ENCODE assay signal across 17 cellular contexts in the genomic region with DNA sequence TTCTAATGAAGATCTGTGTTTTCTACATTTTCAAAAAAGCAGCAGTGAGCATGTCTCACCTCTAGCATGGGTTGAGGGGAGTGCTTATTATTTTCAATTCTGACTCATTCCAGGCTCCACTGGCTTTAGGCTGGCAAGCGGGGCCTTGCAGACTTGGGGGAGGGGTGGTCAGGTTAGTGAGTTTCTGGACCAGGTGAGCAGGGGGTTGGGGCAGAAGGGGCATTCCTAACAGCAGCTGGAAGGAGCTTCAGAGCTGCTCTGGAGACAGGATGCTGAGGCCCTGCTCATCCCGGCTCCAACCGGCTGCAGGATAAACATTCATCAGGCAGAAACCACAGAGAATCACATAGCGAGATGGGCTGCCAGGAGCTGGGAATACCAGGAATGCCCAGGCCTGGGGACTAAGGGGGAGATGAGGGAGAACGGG. TPM values are rescaled to one million over a fixed set of nuclear protein-coding genes. Genes with fewer than 3 reads are reported as not detected.
DNase-seq lines count a peak whose midpoint lies in the region; ATAC-seq and TF ChIP-seq lines count a peak whose summit lies in the region.
"Had no signal": no experiment of that assay in that cellular context is flagged by ENCODE, and none has a peak within 500 bp of the region (broad histone marks: within the 10 kb centered on the region; RNA-seq: fewer than 3 reads in every experiment).

No MANE protein-coding gene starts in this region.

- H3K79me2 ChIP-seq in mesendoderm (ENCODE audit: control insufficient read depth, insufficient read depth, low read length) = no peaks in the 10 kb centered on the region

- no peaks in the 10 kb centered on the region for H3K27me3 Mint-ChIP-seq in Calu3 (ENCODE audit: unreplicated experiment)

- no peak overlapping the region for H3K9ac ChIP-seq in mesendoderm (ENCODE audit: low read length)
- H3K9ac ChIP-seq: BLaER1 had no signal

- no peaks in the 10 kb centered on the region for H3K36me3 Mint-ChIP-seq in Calu3 (ENCODE audit: insufficient read depth, unreplicated experiment)

- H2BK5ac ChIP-seq in mesendoderm (ENCODE audit: low read length) = no peak overlapping the region

- H3K4ac ChIP-seq in mesendoderm (ENCODE audit: low read depth, low read length) = no peak overlapping the region

- H3K36me3 ChIP-seq in mesendoderm (ENCODE audit: control insufficient read depth, insufficient read depth, low read length) (no peaks in the 10 kb centered on the region), ascending aorta (no peaks in the 10 kb centered on the region)
- H3K36me3 ChIP-seq: BLaER1, vagina had no signal

- H3K4me1 Mint-ChIP-seq in Calu3 (ENCODE audit: low read depth, unreplicated experiment) = peaks cover 86% of the 10 kb centered on the region
- H3K4me1 Mint-ChIP-seq: activated CD4-positive, alpha-beta memory T cell treated with anti-CD3 and anti-CD28 coated beads, Interleukin-2, amount 10 ng/mL, durations not matched to agents 7 days and 5 days; neural crest cell had no signal

- no peak overlapping the region for H3K23ac ChIP-seq in mesendoderm (ENCODE audit: low read length)

- no peak for TF ChIP-seq CTCF in Calu3 (IDR thresholded peaks at IDR 0.05; ENCODE audit: unreplicated experiment)
- no peak for TF ChIP-seq CTCF in ascending aorta (IDR thresholded peaks at IDR 0.05)

- no peak overlapping the region for H4K5ac ChIP-seq in mesendoderm (ENCODE audit: low read length)

- H3K4me2 ChIP-seq in mesendoderm (ENCODE audit: low read length) = no peak overlapping the region
- H3K4me2 ChIP-seq: BLaER1 had no signal

- no peak overlapping the region for H3K4me3 Mint-ChIP-seq in Calu3 (ENCODE audit: low read depth, unreplicated experiment)
- H3K4me3 Mint-ChIP-seq: activated CD4-positive, alpha-beta memory T cell treated with anti-CD3 and anti-CD28 coated beads, Interleukin-2, amount 10 ng/mL, durations not matched to agents 7 days and 5 days; neural crest cell had no signal

- H3K9me3 ChIP-seq in ascending aorta = no peaks in the 10 kb centered on the region
- H3K9me3 ChIP-seq: BLaER1, vagina had no signal

- H3K79me1 ChIP-seq in mesendoderm (ENCODE audit: low read length) = no peaks in the 10 kb centered on the region

- no peak overlapping the region for H3K56ac ChIP-seq in mesendoderm (ENCODE audit: low read length)

- H3K27ac ChIP-seq in mesendoderm (ENCODE audit: low read depth, low read length) = no peak overlapping the region
- no peak overlapping the region for H3K27ac ChIP-seq in ascending aorta
- H3K27ac ChIP-seq: BLaER1, vagina had no signal

- H2BK15ac ChIP-seq in mesendoderm (replicated peaks; ENCODE audit: low read depth) = no peak overlapping the region

- H3K4me3 ChIP-seq in mesendoderm (ENCODE audit: low read length) = no peak overlapping the region
- no peak overlapping the region for H3K4me3 ChIP-seq in ascending aorta
- H3K4me3 ChIP-seq: BLaER1, vagina had no signal

- H3K27ac Mint-ChIP-seq in Calu3 (ENCODE audit: unreplicated experiment) = no peak overlapping the region
- H3K27ac Mint-ChIP-seq: activated CD4-positive, alpha-beta memory T cell treated with anti-CD3 and anti-CD28 coated beads, Interleukin-2, amount 10 ng/mL, durations not matched to agents 7 days and 5 days had no signal

- ATAC-seq in HG02840 (IDR thresholded peaks at IDR 0.05; ENCODE audit: low FRiP score, unreplicated experiment) = no peak

- DNase-seq in AG08396 (ENCODE audit: low spot score) = peak; percentile 49
- DNase-seq in HK-2 (ENCODE audit: unreplicated experiment) = peak; percentile 60
- peak; percentile 69 for DNase-seq in astrocyte of the hippocampus (ENCODE audit: low read depth, low spot score)
- peak; percentile 57 for DNase-seq in mesendoderm
- DNase-seq in Calu3 = no peak
- DNase-seq in iPS-NIHi11 (ENCODE audit: low spot score) = no peak
- no peak for DNase-seq in ascending aorta (ENCODE audit: low spot score in 2 of 2)
- DNase-seq: activated CD4-positive, alpha-beta memory T cell treated with anti-CD3 and anti-CD28 coated beads, Interleukin-2, amount 10 ng/mL, durations not matched to agents 7 days and 5 days; activated naive CD4-positive, alpha-beta T cell treated with Interleukin-2 at 50 U/mL for 16 hours; GOT3; NCI-H187 had no signal

- no peak overlapping the region for H3K18ac ChIP-seq in mesendoderm (ENCODE audit: low read length)

- no peaks in the 10 kb centered on the region for H3K9me3 Mint-ChIP-seq in Calu3 (ENCODE audit: low read depth, unreplicated experiment)
- H3K9me3 Mint-ChIP-seq: activated CD4-positive, alpha-beta memory T cell treated with anti-CD3 and anti-CD28 coated beads, Interleukin-2, amount 10 ng/mL, durations not matched to agents 7 days and 5 days; neural crest cell had no signal

- no TSS peak for BruUV-seq in Calu3 (replicated peaks; lab: Mats Ljungman, UMichigan)

- intact Hi-C loops in Calu3 (cut with micrococcal nuclease; ENCODE audit: unreplicated experiment) = no loop called here
- intact Hi-C loops in ascending aorta (cut with DNase I) = no loop called here

- no peak overlapping the region for H2BK120ac ChIP-seq in mesendoderm (ENCODE audit: low read depth, low read length)

- no CpG with 5 or more reads among the region's 5 CpGs for WGBS in mesendoderm (ENCODE audit: extremely low coverage, insufficient coverage, low lambda C conversion rate)

- H4K8ac ChIP-seq in mesendoderm (ENCODE audit: low read depth, low read length) = no peak overlapping the region

- no peak overlapping the region for H2AK5ac ChIP-seq in mesendoderm (ENCODE audit: low read length)

- CTCF ChIA-PET in Calu3 (lab: Charles Lee) = interaction anchor here (0.6 to 1.2 kb wide), 3 partner anchors 10 to 631 kb away, joined by 3 to 4 read pairs (median 4); no protein-coding TSS in a partner anchor

- H3K4me1 ChIP-seq in mesendoderm (ENCODE audit: control insufficient read depth, low read depth, low read length) (peaks cover 23% of the 10 kb centered on the region), ascending aorta (no peaks in the 10 kb centered on the region)
- H3K4me1 ChIP-seq: BLaER1 had no signal

- H3K27me3 ChIP-seq in mesendoderm (ENCODE audit: insufficient read depth, low read length, poor library complexity) = no peaks in the 10 kb centered on the region
- no peaks in the 10 kb centered on the region for H3K27me3 ChIP-seq in ascending aorta
- H3K27me3 ChIP-seq: BLaER1, vagina had no signal

RNA-seq across cellular contexts. Expression of gene KRT19, which starts 10.5 kb away (rescaled TPM):
- polyA plus RNA-seq in mesendoderm (2013, experiment 1 of 2) = 114 TPM
- 115 TPM for polyA plus RNA-seq in mesendoderm (2013, experiment 2 of 2)
- total RNA-seq in Calu3 (2022) (2,554 and 3,048 TPM in 2 replicates), ascending aorta (1.4 TPM)
- total RNA-seq: activated CD4-positive, alpha-beta memory T cell treated with anti-CD3 and anti-CD28 coated beads, Interleukin-2, amount 10 ng/mL, durations not matched to agents 7 days and 5 days; T-helper 2 cell treated with Interferon-gamma antibody and Interleukin-4, amounts not matched to agents 100 ng/mL and 5 ng/mL, for 36 hours had no signal

RNA-seq across cellular contexts. Expression of gene KRT15, which starts 19.9 kb away (rescaled TPM):
- polyA plus RNA-seq in mesendoderm (2013, experiment 1 of 2) = 0.15 TPM
- 0.21 TPM for polyA plus RNA-seq in mesendoderm (2013, experiment 2 of 2)
- 83.0 and 86.8 TPM in 2 replicates for total RNA-seq in Calu3 (2022)
- total RNA-seq in ascending aorta = 0.32 TPM
- total RNA-seq: activated CD4-positive, alpha-beta memory T cell treated with anti-CD3 and anti-CD28 coated beads, Interleukin-2, amount 10 ng/mL, durations not matched to agents 7 days and 5 days; neural crest cell; T-helper 2 cell treated with Interferon-gamma antibody and Interleukin-4, amounts not matched to agents 100 ng/mL and 5 ng/mL, for 36 hours had no signal

RNA-seq across cellular contexts. Expression of gene KRT13, which starts 33.2 kb away (rescaled TPM):
- not detected for polyA plus RNA-seq in mesendoderm (2013, experiment 1 of 2)
- not detected for polyA plus RNA-seq in mesendoderm (2013, experiment 2 of 2)
- 45.7 and 323 TPM in 2 replicates for total RNA-seq in Calu3 (2022)
- total RNA-seq in ascending aorta = 1.9 TPM
- total RNA-seq: activated CD4-positive, alpha-beta memory T cell treated with anti-CD3 and anti-CD28 coated beads, Interleukin-2, amount 10 ng/mL, durations not matched to agents 7 days and 5 days; fibroblast of lung; neural crest cell; T-helper 2 cell treated with Interferon-gamma antibody and Interleukin-4, amounts not matched to agents 100 ng/mL and 5 ng/mL, for 36 hours had no signal
- polyA plus RNA-seq: fibroblast of lung had no signal

RNA-seq across cellular contexts. Expression of gene KRT9, which starts 33.3 kb away (rescaled TPM):
- not detected for polyA plus RNA-seq in mesendoderm (2013, experiment 1 of 2)
- 0.03 TPM for polyA plus RNA-seq in mesendoderm (2013, experiment 2 of 2)
- total RNA-seq in Calu3 (2022) (not detected in 2 replicates), ascending aorta (not detected)
- total RNA-seq: activated CD4-positive, alpha-beta memory T cell treated with anti-CD3 and anti-CD28 coated beads, Interleukin-2, amount 10 ng/mL, durations not matched to agents 7 days and 5 days; fibroblast of lung; neural crest cell; T-helper 2 cell treated with Interferon-gamma antibody and Interleukin-4, amounts not matched to agents 100 ng/mL and 5 ng/mL, for 36 hours; vagina had no signal
- polyA plus RNA-seq: fibroblast of lung had no signal

RNA-seq across cellular contexts. Expression of gene KRT14, which starts 48.1 kb away (rescaled TPM):
- not detected for polyA plus RNA-seq in mesendoderm (2013, experiment 1 of 2)
- polyA plus RNA-seq in mesendoderm (2013, experiment 2 of 2) = not detected
- total RNA-seq in Calu3 (2022) = 3.8 and 12.2 TPM in 2 replicates
- 10.3 TPM for total RNA-seq in ascending aorta
- total RNA-seq: activated CD4-positive, alpha-beta memory T cell treated with anti-CD3 and anti-CD28 coated beads, Interleukin-2, amount 10 ng/mL, durations not matched to agents 7 days and 5 days; fibroblast of lung; neural crest cell; T-helper 2 cell treated with Interferon-gamma antibody and Interleukin-4, amounts not matched to agents 100 ng/mL and 5 ng/mL, for 36 hours had no signal

Comparison
In these comparisons a context has a peak if more than half of its experiments do, and no peak if none do; other contexts are left out.
1. DNase-seq: peak in AG08396 (single experiment), HK-2 (single experiment), astrocyte of the hippocampus (single experiment) and mesendoderm (single experiment); none in Calu3 (single experiment), iPS-NIHi11 (single experiment) and ascending aorta (0 of 2).
2. RNA of gene KRT19, which starts 10.5 kb away (total RNA-seq): 2,554 to 3,048 TPM in Calu3; 1.4 TPM in ascending aorta (single experiment); every median in the first group is over 1,000 times any median in the second.
3. RNA of gene KRT15, which starts 19.9 kb away (total RNA-seq): 83.0 to 86.8 TPM in Calu3; 0.32 TPM in ascending aorta (single experiment); every median in the first group is over 10 times any median in the second.
4. RNA of gene KRT13, which starts 33.2 kb away (total RNA-seq): 45.7 to 323 TPM in Calu3; 1.9 TPM in ascending aorta (single experiment); every median in the first group is over 10 times any median in the second.